Comparison of ENCODE assay signal across 7 cellular contexts in the genomic region with DNA sequence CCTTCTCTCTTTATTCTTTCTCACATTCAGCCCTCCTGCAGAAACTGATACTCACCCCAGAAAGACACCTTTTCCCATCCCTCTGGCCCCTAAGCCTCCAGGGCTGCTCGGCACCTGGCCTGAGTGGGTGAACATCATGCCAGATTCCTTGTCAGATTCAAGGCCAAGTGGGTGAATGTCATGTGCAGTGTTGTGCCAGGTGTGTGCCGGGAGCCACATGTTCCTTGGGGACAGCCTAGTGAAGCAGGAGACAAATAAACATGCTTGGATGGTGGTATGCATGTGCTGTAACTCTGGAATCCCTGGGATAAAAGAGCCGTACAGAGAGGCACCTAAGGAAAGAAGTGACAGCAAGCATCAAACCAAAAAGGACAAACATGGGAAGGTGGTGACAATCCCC. TPM values are rescaled to one million over a fixed set of nuclear protein-coding genes. Genes with fewer than 3 reads are reported as not detected.
"Had no signal": no experiment of that assay in that cellular context is flagged by ENCODE, and none has a peak within 500 bp of the region (broad histone marks: within the 10 kb centered on the region; RNA-seq: fewer than 3 reads in every experiment).

No MANE protein-coding gene starts in this region.

RNA-seq across cellular contexts. Expression of a gene that starts 1.7 kb away (rescaled TPM):
- total RNA-seq: GM23248, GM23338, H1, H4, H7, H9, HFFc6 had no signal
- polyA plus RNA-seq: GM23248, GM23338, H1 had no signal

RNA-seq across cellular contexts. Expression of a gene that starts 42.2 kb away (rescaled TPM):
- total RNA-seq: GM23248, GM23338, H1, H4, H7, H9, HFFc6 had no signal
- polyA plus RNA-seq: GM23248, GM23338 had no signal

RNA-seq across cellular contexts. Expression of a gene that starts 50.7 kb away (rescaled TPM):
- total RNA-seq: GM23248, GM23338, H1, H4, H7, H9 had no signal
- polyA plus RNA-seq: GM23248, H1 had no signal
